ENCODE assay signal across 17 cellular contexts in genomic region chr6:159031826-159032225, GRCh38. TPM values are rescaled to one million over a fixed set of nuclear protein-coding genes. Genes with fewer than 3 reads are reported as not detected.
"Had no signal": no experiment of that assay in that cellular context is flagged by ENCODE, and none has a peak within 500 bp of the region (broad histone marks: within the 10 kb centered on the region; RNA-seq: fewer than 3 reads in every experiment).

No MANE protein-coding gene starts in this region.

- DNase-seq: activated CD4-positive, alpha-beta memory T cell treated with anti-CD3 and anti-CD28 coated beads for 36 hours; activated CD4-positive, alpha-beta T cell treated with anti-CD3 and anti-CD28 coated beads for 4 hours; activated CD4-positive, CD25-positive, alpha-beta regulatory T cell; activated effector memory CD4-positive, alpha-beta T cell treated with anti-CD3 and anti-CD28 coated beads, Interleukin-2, amount 50 U/mL, for 16 hours; activated naive CD4-positive, alpha-beta T cell treated with anti-CD3 and anti-CD28 coated beads, Interleukin-2, amount 10 ng/mL, durations not matched to agents 7 days and 5 days; amygdala; heart left ventricle; left cardiac atrium; mesendoderm; mucosa of descending colon; occipital lobe; right lobe of liver; stomach; T1000; uterus had no signal

- H3K9me3 Mint-ChIP-seq: activated CD4-positive, alpha-beta memory T cell treated with anti-CD3 and anti-CD28 coated beads for 36 hours; activated naive CD4-positive, alpha-beta T cell treated with anti-CD3 and anti-CD28 coated beads, Interleukin-2, amount 10 ng/mL, durations not matched to agents 7 days and 5 days; stimulated activated memory B cell treated with anti-CD40 and anti-IgM and Interleukin-4, amounts not matched to agents 10 μg/mL and 1 μg/mL and 100 μg/mL, for 72 hours had no signal

- H3K4me3 Mint-ChIP-seq: activated CD4-positive, alpha-beta memory T cell treated with anti-CD3 and anti-CD28 coated beads for 36 hours; activated naive CD4-positive, alpha-beta T cell treated with anti-CD3 and anti-CD28 coated beads, Interleukin-2, amount 10 ng/mL, durations not matched to agents 7 days and 5 days; stimulated activated memory B cell treated with anti-CD40 and anti-IgM and Interleukin-4, amounts not matched to agents 10 μg/mL and 1 μg/mL and 100 μg/mL, for 72 hours had no signal

- H3K27me3 Mint-ChIP-seq: activated CD4-positive, alpha-beta memory T cell treated with anti-CD3 and anti-CD28 coated beads for 36 hours; activated naive CD4-positive, alpha-beta T cell treated with anti-CD3 and anti-CD28 coated beads, Interleukin-2, amount 10 ng/mL, durations not matched to agents 7 days and 5 days; stimulated activated memory B cell treated with anti-CD40 and anti-IgM and Interleukin-4, amounts not matched to agents 10 μg/mL and 1 μg/mL and 100 μg/mL, for 72 hours had no signal

- ATAC-seq: heart left ventricle; left cardiac atrium; mucosa of descending colon; stimulated activated memory B cell treated with anti-CD40 and anti-IgM and Interleukin-4, amounts not matched to agents 10 μg/mL and 1 μg/mL and 100 μg/mL, for 72 hours had no signal

- H3K27ac Mint-ChIP-seq: activated CD4-positive, alpha-beta memory T cell treated with anti-CD3 and anti-CD28 coated beads for 36 hours; activated naive CD4-positive, alpha-beta T cell treated with anti-CD3 and anti-CD28 coated beads, Interleukin-2, amount 10 ng/mL, durations not matched to agents 7 days and 5 days had no signal

RNA-seq across cellular contexts. Expression of gene TAGAP, which starts 13.0 kb away (rescaled TPM):
- polyA plus RNA-seq: neural cell had no signal
